19 cellular contexts compared by ENCODE assay signal in genomic region chr17:46198233-46198632, GRCh38.
"Had no signal": no experiment of that assay in that cellular context is flagged by ENCODE, and none has a peak within 500 bp of the region (broad histone marks: within the 10 kb centered on the region; RNA-seq: fewer than 3 reads in every experiment).

No MANE protein-coding gene starts in this region.

- H3K36me3 ChIP-seq: colonic mucosa, left lung, right atrium auricular region, tibial nerve had no signal

- H3K9me3 Mint-ChIP-seq: activated CD4-positive, alpha-beta T cell treated with anti-CD3 and anti-CD28 coated beads, Interleukin-2, amount 10 ng/mL, durations not matched to agents 7 days and 5 days; activated T-helper 1 cell treated with anti-CD3 and anti-CD28 coated beads, Interleukin-12 subunit alpha, Interleukin-12 subunit beta, Interleukin-2, Interleukin-4 antibody, amounts not matched to agents 30 ng/mL and 10 ng/mL and 1 ng/mL, durations not matched to agents 14 hours and 24 hours and 36 hours; natural killer cell had no signal

- H3K9me3 ChIP-seq: colonic mucosa, esophagus squamous epithelium, left lung, mucosa of descending colon, right atrium auricular region, tibial nerve had no signal

- FAIRE-seq: astrocyte, kidney had no signal

- H3K27me3 Mint-ChIP-seq: activated CD4-positive, alpha-beta T cell treated with anti-CD3 and anti-CD28 coated beads, Interleukin-2, amount 10 ng/mL, durations not matched to agents 7 days and 5 days had no signal

- H3K27ac ChIP-seq: colonic mucosa, esophagus squamous epithelium, right atrium auricular region had no signal

- ATAC-seq: left lung, mucosa of descending colon, natural killer cell had no signal

- DNase-seq: activated CD4-positive, alpha-beta T cell treated with anti-CD3 and anti-CD28 coated beads, Interleukin-2, amount 10 ng/mL, durations not matched to agents 7 days and 5 days; activated CD4-positive, CD25-positive, alpha-beta regulatory T cell; activated CD8-positive, alpha-beta memory T cell treated with anti-CD3 and anti-CD28 coated beads for 24 hours; activated naive CD4-positive, alpha-beta T cell treated with Interleukin-2 at 50 U/mL for 16 hours; caudate nucleus; colonic mucosa; esophagus squamous epithelium; hypothalamus; kidney; left lung; mammary epithelial cell; mucosa of descending colon; natural killer cell; posterior cingulate gyrus; stimulated activated CD4-positive, alpha-beta T cell treated with anti-CD3 and anti-CD28 coated beads, Interleukin-4, amount 100 ng/mL, for 1 hour had no signal

- H3K4me3 Mint-ChIP-seq: activated CD4-positive, alpha-beta T cell treated with anti-CD3 and anti-CD28 coated beads, Interleukin-2, amount 10 ng/mL, durations not matched to agents 7 days and 5 days; activated T-helper 1 cell treated with anti-CD3 and anti-CD28 coated beads, Interleukin-12 subunit alpha, Interleukin-12 subunit beta, Interleukin-2, Interleukin-4 antibody, amounts not matched to agents 30 ng/mL and 10 ng/mL and 1 ng/mL, durations not matched to agents 14 hours and 24 hours and 36 hours; natural killer cell had no signal

- H3K27ac Mint-ChIP-seq: activated CD4-positive, alpha-beta T cell treated with anti-CD3 and anti-CD28 coated beads, Interleukin-2, amount 10 ng/mL, durations not matched to agents 7 days and 5 days; activated T-helper 1 cell treated with anti-CD3 and anti-CD28 coated beads, Interleukin-12 subunit alpha, Interleukin-12 subunit beta, Interleukin-2, Interleukin-4 antibody, amounts not matched to agents 30 ng/mL and 10 ng/mL and 1 ng/mL, durations not matched to agents 14 hours and 24 hours and 36 hours had no signal

- H3K27me3 ChIP-seq: colonic mucosa, esophagus squamous epithelium, left lung, right atrium auricular region, tibial nerve had no signal

- H3K4me3 ChIP-seq: colonic mucosa, esophagus squamous epithelium, left lung, mucosa of descending colon, right atrium auricular region, tibial nerve had no signal

- H3K36me3 Mint-ChIP-seq: natural killer cell had no signal
